ENCODE assay signal across 26 cellular contexts in the genomic region with DNA sequence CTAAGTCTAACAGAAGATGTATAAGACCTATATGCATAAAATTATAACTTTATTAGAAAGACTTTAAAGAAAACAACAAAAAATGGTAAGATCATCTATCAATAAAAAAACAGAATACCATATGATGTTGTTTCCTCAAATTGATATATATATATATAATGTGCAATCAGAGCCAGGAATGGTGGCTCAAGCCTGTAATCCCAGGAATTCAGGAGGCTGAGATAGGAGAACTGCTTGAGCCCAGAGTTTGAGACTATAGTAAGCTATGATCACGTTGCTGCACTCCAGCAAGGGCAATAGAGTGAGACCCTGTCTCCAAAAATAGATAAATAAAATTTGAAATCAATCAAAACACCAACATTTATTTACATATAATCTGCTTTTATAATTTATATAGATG. TPM values are rescaled to one million over a fixed set of nuclear protein-coding genes. Genes with fewer than 3 reads are reported as not detected.
"Had no signal": no experiment of that assay in that cellular context is flagged by ENCODE, and none has a peak within 500 bp of the region (broad histone marks: within the 10 kb centered on the region; RNA-seq: fewer than 3 reads in every experiment).

No MANE protein-coding gene starts in this region.

- H3K4me3 ChIP-seq: neural progenitor cell, thoracic aorta had no signal

- H3K36me3 Mint-ChIP-seq: neural progenitor cell had no signal

- DNase-seq: activated CD4-positive, alpha-beta memory T cell treated with anti-CD3 and anti-CD28 coated beads for 36 hours; activated CD4-positive, alpha-beta T cell treated with anti-CD3 and anti-CD28 coated beads for 48 hours; activated CD8-positive, alpha-beta memory T cell treated with anti-CD3 and anti-CD28 coated beads, Interleukin-2, amount 50 U/mL, for 4 hours; activated naive CD8-positive, alpha-beta T cell treated with anti-CD3 and anti-CD28 coated beads, Interleukin-2, amount 10 ng/mL, durations not matched to agents 7 days and 5 days; activated T-cell treated with anti-CD3 and anti-CD28 coated beads, Interleukin-2, amount 50 U/mL, for 4 hours; amniotic stem cell; brain microvascular endothelial cell; endodermal cell; foreskin fibroblast; head of caudate nucleus; hippocampal formation; left cardiac atrium; left ventricle myocardium superior; posterior cingulate gyrus; right cardiac atrium; stimulated activated CD4-positive, alpha-beta T cell treated with anti-CD3 and anti-CD28 coated beads, Interleukin-15, amount 100 ng/mL, for 24 hours; stimulated activated CD4-positive, alpha-beta T cell treated with anti-CD3 and anti-CD28 coated beads, Interleukin-2, amount 100 ng/mL, for 24 hours; stimulated activated naive CD4-positive, alpha-beta T cell; T-helper 1 cell; trophoblast cell had no signal

- H3K27me3 Mint-ChIP-seq: activated CD4-positive, alpha-beta memory T cell treated with anti-CD3 and anti-CD28 coated beads for 36 hours; activated naive CD8-positive, alpha-beta T cell treated with anti-CD3 and anti-CD28 coated beads, Interleukin-2, amount 10 ng/mL, durations not matched to agents 7 days and 5 days had no signal

- H3K27ac Mint-ChIP-seq: endodermal cell, neural progenitor cell had no signal

- H3K27me3 ChIP-seq: brain microvascular endothelial cell, neural progenitor cell had no signal

- H3K36me3 ChIP-seq: brain microvascular endothelial cell, neural progenitor cell, thoracic aorta had no signal

- H3K27ac ChIP-seq: brain microvascular endothelial cell, neural progenitor cell, thoracic aorta, VCaP had no signal

- H3K4me3 Mint-ChIP-seq: activated T-cell treated with anti-CD3 and anti-CD28 coated beads, Interleukin-2, amount 50 U/mL, for 4 hours; endodermal cell; neural progenitor cell; T-helper 2 cell treated with Interferon-gamma antibody and Interleukin-4, amounts not matched to agents 5 μg/mL and 100 μg/mL, for 36 hours had no signal

- ATAC-seq: activated T-cell treated with anti-CD3 and anti-CD28 coated beads, Interleukin-2, amount 50 U/mL, for 4 hours; esophagus mucosa; left cardiac atrium; left ventricle myocardium superior; right cardiac atrium had no signal

- H3K9me3 ChIP-seq: thoracic aorta had no signal

- H3K4me1 Mint-ChIP-seq: endodermal cell, neural progenitor cell had no signal

- H3K4me1 ChIP-seq: neural progenitor cell had no signal

RNA-seq across cellular contexts. Expression of a gene that starts 19.5 kb away (rescaled TPM):
- total RNA-seq: lung microvascular endothelial cell had no signal
